ENCODE assay signal across 9 cellular contexts in genomic region chr11:31798057-31799035, GRCh38. TPM values are rescaled to one million over a fixed set of nuclear protein-coding genes. Genes with fewer than 3 reads are reported as not detected.
A peak's percentile ranks its signal among the peaks of the same experiment; 100 is the strongest.
DNase-seq lines count a peak whose midpoint lies in the region; ATAC-seq, FAIRE-seq and TF ChIP-seq lines count a peak whose summit lies in the region.
"Had no signal": no experiment of that assay in that cellular context is flagged by ENCODE, and none has a peak within 500 bp of the region (broad histone marks: within the 10 kb centered on the region; RNA-seq: fewer than 3 reads in every experiment).

No MANE protein-coding gene starts in this region.

- H3K27ac ChIP-seq in pancreas: no peak overlapping the region

- TF ChIP-seq CTCF in GM13977 (IDR thresholded peaks at IDR 0.05; ENCODE audit: extremely low read depth, insufficient read depth, missing control alignments) (peak; percentile 61), pancreas (IDR thresholded peaks at IDR 0.05) (no peak)

- peaks cover 0 to 5% (median 0%) of the 10 kb centered on the region in 3 donors for H3K4me1 ChIP-seq in pancreas

- in situ Hi-C loops in GM13977 (cut with MboI; ENCODE audit: low pct_unique_long_range_greater_than_20kb, low sequenced_read_pairs, unreplicated experiment): loop anchor here (25.0 kb wide), 1 partner anchor 311 kb away; no protein-coding TSS in a partner anchor

- peaks cover 6 to 8% of the 10 kb centered on the region in 2 donors for H3K9me3 Mint-ChIP-seq in effector memory CD8-positive, alpha-beta T cell

- ATAC-seq in HG03108 (IDR thresholded peaks at IDR 0.05; ENCODE audit: unreplicated experiment): peak; percentile 43
- ATAC-seq in effector memory CD8-positive, alpha-beta T cell (replicated peaks): peak; percentile 12
- peak; percentile 17 to 42 (median 36) for ATAC-seq in pancreas

- H3K4me3 Mint-ChIP-seq in effector memory CD8-positive, alpha-beta T cell: peak overlapping the region; percentile 18 to 48
- H3K4me3 Mint-ChIP-seq: dendritic cell treated with granulocyte-macrophage colony-stimulating factor and Interleukin-4, amounts not matched to agents 40 ng/mL and 50 ng/mL, for 4 days had no signal

- peaks cover 17% of the 10 kb centered on the region for H3K36me3 Mint-ChIP-seq in effector memory CD8-positive, alpha-beta T cell (ENCODE audit: insufficient read depth)

- DNase-seq in GM13977 (ENCODE audit: low spot score) (peak; percentile 81), pancreas (no peak), EL (no peak), NCI-H1048 (lab: John Stamatoyannopoulos, UW) (no peak), RKO (ENCODE audit: low spot score) (no peak), NCI-H2107 treated with DMSO at 0.1 percent for 48 hours (lab: John Stamatoyannopoulos, UW; ENCODE audit: unreplicated experiment) (no peak)
- no peak for DNase-seq in effector memory CD8-positive, alpha-beta T cell

- H3K36me3 ChIP-seq in pancreas: no peaks in the 10 kb centered on the region

- intact Hi-C loops in pancreas (cut with DNase I): no loop called here

- H3K27me3 Mint-ChIP-seq in effector memory CD8-positive, alpha-beta T cell: peaks cover 91 to 99% of the 10 kb centered on the region in 2 donors

- WGBS in pancreas, 2 donors: 8 to 10% methylated on average over 49 of the region's 49 CpGs

- H3K27me3 ChIP-seq in pancreas: peaks cover 0 to 44% (median 17%) of the 10 kb centered on the region in 4 donors

- H3K27ac Mint-ChIP-seq in effector memory CD8-positive, alpha-beta T cell: no peak overlapping the region
- H3K27ac Mint-ChIP-seq: dendritic cell treated with granulocyte-macrophage colony-stimulating factor and Interleukin-4, amounts not matched to agents 40 ng/mL and 50 ng/mL, for 4 days had no signal

- H3K4me1 Mint-ChIP-seq in effector memory CD8-positive, alpha-beta T cell (ENCODE audit: low read depth in 2 of 2): peaks cover 8 to 25% of the 10 kb centered on the region in 2 donors

- H3K9me3 ChIP-seq in pancreas: no peaks in the 10 kb centered on the region

- H3K4me3 ChIP-seq in pancreas: peak overlapping the region in 1 of 4 donors; percentile 22

- no peak for FAIRE-seq in pancreas (lab: Jason Lieb, UNC)

RNA-seq across cellular contexts. Expression of gene PAX6, which starts 12.8 kb away (rescaled TPM):
- total RNA-seq in pancreas: 10 to 100 TPM in 2 of 6 donors, 1 to 10 TPM in 4; 2.0 to 16.6 (median 6.2) TPM
- polyA plus RNA-seq in pancreas: 10 to 100 TPM; 15.9 to 75.0 TPM
